Comparison of ENCODE assay signal across 1 cellular context in the genomic region with DNA sequence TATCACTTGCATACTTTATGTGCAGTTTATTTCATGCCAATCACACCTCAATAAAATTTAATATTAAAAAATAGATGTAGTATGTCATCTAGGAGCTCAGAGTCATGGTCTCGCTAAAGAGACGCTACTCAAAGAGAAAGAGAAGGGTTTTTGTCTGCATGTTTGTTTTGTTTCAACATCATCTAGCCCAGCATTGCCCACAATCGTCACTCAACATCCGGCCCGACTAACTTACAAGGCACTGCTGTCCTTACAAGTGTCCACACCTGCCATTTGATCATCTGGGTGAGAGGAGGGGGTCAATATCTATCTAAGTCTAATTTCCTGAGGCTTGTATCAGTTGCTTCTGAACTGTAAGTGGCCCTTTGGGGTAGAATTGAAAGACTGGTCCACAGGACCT.
TF ChIP-seq lines count a peak whose summit lies in the region.

No MANE protein-coding gene starts in this region.

TF ChIP-seq in H1, 55 proteins besides CTCF, POLR2A, EP300 and RAD21:
- TF ChIP-seq JUN (IDR thresholded peaks at IDR 0.05; ENCODE audit: low read depth, low read length) = no peak
- TF ChIP-seq KDM5A (IDR thresholded peaks at IDR 0.05; ENCODE audit: low read length) = no peak
- TF ChIP-seq TEAD4 (IDR thresholded peaks at IDR 0.05; ENCODE audit: low read depth, low read length) = no peak
